Comparison of ENCODE assay signal across 7 cellular contexts in genomic region chr3:186994671-186994955, GRCh38.
DNase-seq lines count a peak whose midpoint lies in the region; ATAC-seq and TF ChIP-seq lines count a peak whose summit lies in the region.
"Not testable (repeated sequence)": the region's sequence is repeated elsewhere in the genome, so short reads cannot be mapped to it uniquely, and the experiment has no call there.

No MANE protein-coding gene starts in this region.

- not testable (repeated sequence) for H3K9me3 Mint-ChIP-seq in activated B cell treated with CpG ODN at 0.5 μM for 24 hours; effector memory CD8-positive, alpha-beta T cell; stimulated activated memory B cell treated with anti-CD40 and anti-IgM and Interleukin-4, amounts not matched to agents 10 μg/mL and 1 μg/mL and 100 μg/mL, for 72 hours

- H3K9me3 ChIP-seq in DOHH2 (ENCODE audit: control insufficient read depth, insufficient read depth, low read length); Karpas-422 (ENCODE audit: low read length); OCI-LY7 (ENCODE audit: low read length); prostate gland: not testable (repeated sequence)

- not testable (repeated sequence) for H4K20me1 ChIP-seq in DOHH2 (ENCODE audit: control insufficient read depth, insufficient read depth, low read depth, low read length); Karpas-422 (ENCODE audit: insufficient read depth, low read depth, low read length); OCI-LY7 (ENCODE audit: insufficient read depth, low read length)

- H3K27ac ChIP-seq in DOHH2 (ENCODE audit: low read depth, low read length) = peak overlapping the region; percentile 95
- peak overlapping the region; percentile 95 for H3K27ac ChIP-seq in Karpas-422 (ENCODE audit: low read length)
- H3K27ac ChIP-seq in OCI-LY7 (ENCODE audit: low read depth, low read length, poor library complexity, severe bottlenecking) = peak overlapping the region; percentile 98
- H3K27ac ChIP-seq in prostate gland = peak overlapping the region; percentile 46 to 75

- POLR2A ChIA-PET in OCI-LY7 (lab: Charles Lee) (interaction anchor here (0.7 to 5.6 kb wide), 8 partner anchors 19 to 71 kb away, joined by 3 to 57 read pairs (median 10); no protein-coding TSS in a partner anchor), activated B cell treated with CpG ODN at 0.5 μM for 24 hours (lab: Charles Lee) (interaction anchor here (0.7 to 4.2 kb wide), 4 partner anchors 9 to 35 kb away, joined by 6 to 44 read pairs (median 6); no protein-coding TSS in a partner anchor)

- peaks cover 38% of the 10 kb centered on the region for H3K36me3 Mint-ChIP-seq in activated B cell treated with CpG ODN at 0.5 μM for 24 hours (ENCODE audit: low read depth)
- H3K36me3 Mint-ChIP-seq in effector memory CD8-positive, alpha-beta T cell (ENCODE audit: insufficient read depth) = peaks cover 55% of the 10 kb centered on the region
- H3K36me3 Mint-ChIP-seq in stimulated activated memory B cell treated with anti-CD40 and anti-IgM and Interleukin-4, amounts not matched to agents 10 μg/mL and 1 μg/mL and 100 μg/mL, for 72 hours = peaks cover 30% of the 10 kb centered on the region

- H3K36me3 ChIP-seq in DOHH2 (ENCODE audit: control insufficient read depth, low read length) (peaks cover 66% of the 10 kb centered on the region), Karpas-422 (ENCODE audit: insufficient read depth, low read length) (peaks cover 12% of the 10 kb centered on the region), OCI-LY7 (ENCODE audit: insufficient read depth, low read length) (peaks cover 34% of the 10 kb centered on the region)
- H3K36me3 ChIP-seq in prostate gland = not testable (repeated sequence)

- not testable (repeated sequence) for TF ChIP-seq POLR2A in prostate gland (IDR thresholded peaks at IDR 0.05)

- H3K4me2 ChIP-seq in DOHH2 (ENCODE audit: low read length) = peak overlapping the region; percentile 76
- peak overlapping the region; percentile 30 for H3K4me2 ChIP-seq in Karpas-422 (ENCODE audit: low read depth, low read length, poor library complexity, severe bottlenecking)
- peak overlapping the region; percentile 83 for H3K4me2 ChIP-seq in OCI-LY7 (ENCODE audit: low read length)

- 0 out of 2 replicates have a peak overlapping the region, but pooled peaks have one; percentile 2 for H3K9ac ChIP-seq in Karpas-422 (ENCODE audit: low read length)

- H3K27me3 ChIP-seq in DOHH2 (ENCODE audit: control insufficient read depth, low read length); Karpas-422 (ENCODE audit: low read length); prostate gland (replicated peaks; ENCODE audit: insufficient read depth): not testable (repeated sequence)

- not testable (repeated sequence) for DNase-seq in Karpas-422; OCI-LY7 (ENCODE audit: low spot score); activated B cell treated with CpG ODN at 0.5 μM for 24 hours; effector memory CD8-positive, alpha-beta T cell; prostate gland (ENCODE audit: low spot score)

- TF ChIP-seq CTCF in DOHH2 (IDR thresholded peaks at IDR 0.05; ENCODE audit: low read depth, low read length, poor library complexity, severe bottlenecking); OCI-LY7 (conservative IDR thresholded peaks at IDR 0.05; ENCODE audit: low read length); activated B cell treated with CpG ODN at 0.5 μM for 24 hours (IDR thresholded peaks at IDR 0.05); prostate gland (IDR thresholded peaks at IDR 0.05): not testable (repeated sequence)

- H3K4me3 Mint-ChIP-seq in activated B cell treated with CpG ODN at 0.5 μM for 24 hours = peak overlapping the region; percentile 13
- H3K4me3 Mint-ChIP-seq in effector memory CD8-positive, alpha-beta T cell; stimulated activated memory B cell treated with anti-CD40 and anti-IgM and Interleukin-4, amounts not matched to agents 10 μg/mL and 1 μg/mL and 100 μg/mL, for 72 hours: not testable (repeated sequence)

- not testable (repeated sequence) for ATAC-seq in activated B cell treated with CpG ODN at 0.5 μM for 24 hours (ENCODE audit: low read depth); effector memory CD8-positive, alpha-beta T cell (replicated peaks); stimulated activated memory B cell treated with anti-CD40 and anti-IgM and Interleukin-4, amounts not matched to agents 10 μg/mL and 1 μg/mL and 100 μg/mL, for 72 hours

- peak overlapping the region; percentile 87 for H3K27ac Mint-ChIP-seq in activated B cell treated with CpG ODN at 0.5 μM for 24 hours
- peak overlapping the region; percentile 83 to 85 for H3K27ac Mint-ChIP-seq in effector memory CD8-positive, alpha-beta T cell
- peak overlapping the region; percentile 90 for H3K27ac Mint-ChIP-seq in stimulated activated memory B cell treated with anti-CD40 and anti-IgM and Interleukin-4, amounts not matched to agents 10 μg/mL and 1 μg/mL and 100 μg/mL, for 72 hours

- intact Hi-C loops in OCI-LY7 (cut with micrococcal nuclease; ENCODE audit: unreplicated experiment); activated B cell treated with CpG ODN at 0.5 μM for 24 hours (cut with micrococcal nuclease); prostate gland (cut with DNase I): not testable (repeated sequence)

- peaks cover 92% of the 10 kb centered on the region for H3K4me1 Mint-ChIP-seq in activated B cell treated with CpG ODN at 0.5 μM for 24 hours
- H3K4me1 Mint-ChIP-seq in effector memory CD8-positive, alpha-beta T cell (ENCODE audit: low read depth in 2 of 2) = peaks cover 38 to 58% of the 10 kb centered on the region in 2 donors
- peaks cover 80% of the 10 kb centered on the region for H3K4me1 Mint-ChIP-seq in stimulated activated memory B cell treated with anti-CD40 and anti-IgM and Interleukin-4, amounts not matched to agents 10 μg/mL and 1 μg/mL and 100 μg/mL, for 72 hours

- 91% methylated on average over 8 of the region's 8 CpGs for WGBS in prostate gland

- peaks cover 87% of the 10 kb centered on the region for H3K79me2 ChIP-seq in DOHH2 (ENCODE audit: control insufficient read depth, low read length)
- H3K79me2 ChIP-seq in Karpas-422 (ENCODE audit: low read length) = peaks cover 82% of the 10 kb centered on the region
- peaks cover 93% of the 10 kb centered on the region for H3K79me2 ChIP-seq in OCI-LY7 (ENCODE audit: insufficient read depth, low read depth, low read length)

- H2AFZ ChIP-seq in Karpas-422 (ENCODE audit: low read length); OCI-LY7 (ENCODE audit: low read length): not testable (repeated sequence)

- H3K4me1 ChIP-seq in DOHH2 (ENCODE audit: control insufficient read depth, low read length) (peaks cover 91% of the 10 kb centered on the region), Karpas-422 (ENCODE audit: low read length) (peaks cover 97% of the 10 kb centered on the region), OCI-LY7 (ENCODE audit: insufficient read depth, low read length, poor library complexity, severe bottlenecking) (peaks cover 78% of the 10 kb centered on the region)
- not testable (repeated sequence) for H3K4me1 ChIP-seq in prostate gland (replicated peaks)

- BruUV-seq in OCI-LY7 (replicated peaks; lab: Mats Ljungman, UMichigan) = not testable (repeated sequence)

- H3F3A ChIP-seq in DOHH2 (ENCODE audit: control insufficient read depth, insufficient read depth) = peaks cover 71% of the 10 kb centered on the region

- CTCF ChIA-PET in OCI-LY7 (lab: Charles Lee; ENCODE audit: unreplicated experiment) (interaction anchor here (0.6 kb wide), 1 partner anchor 71 kb away, joined by 3 read pairs; no protein-coding TSS in a partner anchor), activated B cell treated with CpG ODN at 0.5 μM for 24 hours (lab: Charles Lee) (interaction anchor here (1.0 kb wide), 1 partner anchor 63 kb away, joined by 4 read pairs; no protein-coding TSS in a partner anchor)

- H3K27me3 Mint-ChIP-seq in activated B cell treated with CpG ODN at 0.5 μM for 24 hours; effector memory CD8-positive, alpha-beta T cell; stimulated activated memory B cell treated with anti-CD40 and anti-IgM and Interleukin-4, amounts not matched to agents 10 μg/mL and 1 μg/mL and 100 μg/mL, for 72 hours: not testable (repeated sequence)

- H3K4me3 ChIP-seq in DOHH2 (ENCODE audit: low read length) (peak overlapping the region; percentile 51), OCI-LY7 (ENCODE audit: low read depth, low read length, poor library complexity, severe bottlenecking) (peak overlapping the region; percentile 35)
- H3K4me3 ChIP-seq in Karpas-422 (ENCODE audit: low read length); prostate gland: not testable (repeated sequence)

- H3K9me2 ChIP-seq in DOHH2 (replicated peaks; ENCODE audit: control insufficient read depth, low read length); Karpas-422 (replicated peaks; ENCODE audit: insufficient read depth, low read length); OCI-LY7 (ENCODE audit: insufficient read depth, low read length): not testable (repeated sequence)

Comparison
In these comparisons a context has a peak if more than half of its experiments do, and no peak if none do; other contexts are left out.
1. H3K4me2 ChIP-seq: peak in every context shown above with its lines; median percentile 83 in OCI-LY7; 76 in DOHH2; 30 in Karpas-422.